ENCODE assay signal across 8 cellular contexts in the genomic region with DNA sequence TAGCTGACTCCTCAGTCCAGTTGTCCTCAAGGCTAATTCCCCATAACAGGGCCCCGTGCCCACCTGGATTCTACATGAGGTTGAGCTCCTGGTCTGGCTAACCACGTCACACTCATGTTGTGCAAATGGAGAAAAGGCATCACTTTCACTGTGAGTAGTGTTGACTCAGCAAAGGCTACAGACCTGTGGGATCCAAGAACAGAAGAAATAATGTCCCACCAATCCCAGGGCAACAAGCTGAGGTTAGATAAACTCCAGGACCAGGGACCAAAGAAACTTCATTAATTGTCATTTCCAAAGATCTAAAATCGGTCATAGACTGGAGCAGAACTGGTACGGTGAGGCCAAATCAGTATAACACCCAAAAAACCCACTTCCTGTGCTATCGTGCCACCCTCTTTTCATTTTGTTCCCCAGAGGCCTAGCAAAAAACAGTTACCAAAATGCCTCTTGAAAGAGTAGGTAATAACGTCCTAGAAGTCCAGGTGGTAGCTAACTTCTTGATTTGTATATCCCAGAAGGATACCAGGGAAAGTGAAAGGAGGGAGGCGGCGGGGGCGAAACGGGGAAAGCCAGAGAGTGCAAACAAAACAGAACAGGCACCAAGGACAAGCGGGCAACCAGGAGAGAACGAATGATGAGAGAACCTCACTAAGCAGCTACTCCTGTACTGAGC. TPM values are rescaled to one million over a fixed set of nuclear protein-coding genes. Genes with fewer than 3 reads are reported as not detected.
DNase-seq lines count a peak whose midpoint lies in the region; ATAC-seq and TF ChIP-seq lines count a peak whose summit lies in the region.

No MANE protein-coding gene starts in this region.

- H3K36me3 Mint-ChIP-seq in WTC11 = peaks cover 5% of the 10 kb centered on the region; the same call in 1 of the 2 replicates

- H3K4me1 Mint-ChIP-seq in WTC11 = peaks cover 25% of the 10 kb centered on the region

- no peak for TF ChIP-seq CTCF in WTC11 (IDR thresholded peaks at IDR 0.05)
- TF ChIP-seq CTCF in dorsolateral prefrontal cortex (IDR thresholded peaks at IDR 0.05 in 54 of 56, conservative IDR thresholded peaks at IDR 0.05 in 2 of 56; ENCODE audit: low read depth in 1 of 56, partially characterized antibody in 56 of 56) = no peak

- POLR2A ChIA-PET in WTC11 (lab: Charles Lee) = no interaction called here

- peak; percentile 38 for ATAC-seq in GM19452 (IDR thresholded peaks at IDR 0.05; ENCODE audit: unreplicated experiment)
- no peak for ATAC-seq in WTC11
- no peak for ATAC-seq in HG03520 (IDR thresholded peaks at IDR 0.05; ENCODE audit: unreplicated experiment)
- ATAC-seq in HG03135 (IDR thresholded peaks at IDR 0.05; ENCODE audit: unreplicated experiment) = no peak

- H3K4me3 ChIP-seq in dorsolateral prefrontal cortex = peak overlapping the region in 40 of 59 donors; percentile 68 to 99 (median 92)

- intact Hi-C loops in dorsolateral prefrontal cortex (cut with DNase I) = loop anchor here (2.0 to 10.0 kb wide), 5 partner anchors 52 to 584 kb away; a partner anchor contains a TSS

- peak overlapping the region; percentile 61 for H3K27ac Mint-ChIP-seq in WTC11

- peak overlapping the region in 5 of 59 donors; percentile 0 to 98 (median 97) for H3K27ac ChIP-seq in dorsolateral prefrontal cortex

- H3K9me3 Mint-ChIP-seq in WTC11 = no peaks in the 10 kb centered on the region

- no peak for DNase-seq in WTC11 (ENCODE audit: low spot score)
- DNase-seq in dorsolateral prefrontal cortex = no peak
- DNase-seq in stimulated activated CD4-positive, alpha-beta T cell treated with anti-CD3 and anti-CD28 coated beads, Interleukin-12 subunit alpha, Interleukin-12 subunit beta, amount 100 ng/mL, for 4 hours = peak; percentile 40
- no peak for DNase-seq in GM03348 (ENCODE audit: low spot score)
- no peak for DNase-seq in D341Med (ENCODE audit: low spot score)

- H3K4me3 Mint-ChIP-seq in WTC11 = peak overlapping the region; percentile 91

- no peaks in the 10 kb centered on the region for H3K27me3 Mint-ChIP-seq in WTC11 (ENCODE audit: low read depth)

- no peaks in the 10 kb centered on the region for H3K27me3 ChIP-seq in dorsolateral prefrontal cortex

- CTCF ChIA-PET in WTC11 (lab: Charles Lee) = interaction anchor here (0.6 to 2.9 kb wide), 5 partner anchors 8 to 439 kb away, joined by 3 to 36 read pairs (median 8); a partner anchor contains a TSS

TF ChIP-seq in WTC11, 78 proteins besides CTCF, POLR2A, EP300 and RAD21:
- TF ChIP-seq RORB (CRISPR knock-in tag; IDR thresholded peaks at IDR 0.05) = no peak
- TF ChIP-seq, protein P1, sequence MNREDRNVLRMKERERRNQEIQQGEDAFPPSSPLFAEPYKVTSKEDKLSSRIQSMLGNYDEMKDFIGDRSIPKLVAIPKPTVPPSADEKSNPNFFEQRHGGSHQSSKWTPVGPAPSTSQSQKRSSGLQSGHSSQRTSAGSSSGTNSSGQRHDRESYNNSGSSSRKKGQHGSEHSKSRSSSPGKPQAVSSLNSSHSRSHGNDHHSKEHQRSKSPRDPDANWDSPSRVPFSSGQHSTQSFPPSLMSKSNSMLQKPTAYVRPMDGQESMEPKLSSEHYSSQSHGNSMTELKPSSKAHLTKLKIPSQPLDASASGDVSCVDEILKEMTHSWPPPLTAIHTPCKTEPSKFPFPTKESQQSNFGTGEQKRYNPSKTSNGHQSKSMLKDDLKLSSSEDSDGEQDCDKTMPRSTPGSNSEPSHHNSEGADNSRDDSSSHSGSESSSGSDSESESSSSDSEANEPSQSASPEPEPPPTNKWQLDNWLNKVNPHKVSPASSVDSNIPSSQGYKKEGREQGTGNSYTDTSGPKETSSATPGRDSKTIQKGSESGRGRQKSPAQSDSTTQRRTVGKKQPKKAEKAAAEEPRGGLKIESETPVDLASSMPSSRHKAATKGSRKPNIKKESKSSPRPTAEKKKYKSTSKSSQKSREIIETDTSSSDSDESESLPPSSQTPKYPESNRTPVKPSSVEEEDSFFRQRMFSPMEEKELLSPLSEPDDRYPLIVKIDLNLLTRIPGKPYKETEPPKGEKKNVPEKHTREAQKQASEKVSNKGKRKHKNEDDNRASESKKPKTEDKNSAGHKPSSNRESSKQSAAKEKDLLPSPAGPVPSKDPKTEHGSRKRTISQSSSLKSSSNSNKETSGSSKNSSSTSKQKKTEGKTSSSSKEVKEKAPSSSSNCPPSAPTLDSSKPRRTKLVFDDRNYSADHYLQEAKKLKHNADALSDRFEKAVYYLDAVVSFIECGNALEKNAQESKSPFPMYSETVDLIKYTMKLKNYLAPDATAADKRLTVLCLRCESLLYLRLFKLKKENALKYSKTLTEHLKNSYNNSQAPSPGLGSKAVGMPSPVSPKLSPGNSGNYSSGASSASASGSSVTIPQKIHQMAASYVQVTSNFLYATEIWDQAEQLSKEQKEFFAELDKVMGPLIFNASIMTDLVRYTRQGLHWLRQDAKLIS (CRISPR knock-in tag; IDR thresholded peaks at IDR 0.05; ENCODE audit: borderline replicate concordance) = no peak
- TF ChIP-seq, protein P2, sequence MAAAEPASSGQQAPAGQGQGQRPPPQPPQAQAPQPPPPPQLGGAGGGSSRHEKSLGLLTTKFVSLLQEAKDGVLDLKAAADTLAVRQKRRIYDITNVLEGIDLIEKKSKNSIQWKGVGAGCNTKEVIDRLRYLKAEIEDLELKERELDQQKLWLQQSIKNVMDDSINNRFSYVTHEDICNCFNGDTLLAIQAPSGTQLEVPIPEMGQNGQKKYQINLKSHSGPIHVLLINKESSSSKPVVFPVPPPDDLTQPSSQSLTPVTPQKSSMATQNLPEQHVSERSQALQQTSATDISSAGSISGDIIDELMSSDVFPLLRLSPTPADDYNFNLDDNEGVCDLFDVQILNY (CRISPR knock-in tag; IDR thresholded peaks at IDR 0.05) = no peak
- no peak for TF ChIP-seq JUN (CRISPR knock-in tag; IDR thresholded peaks at IDR 0.05)
- TF ChIP-seq, protein P3, sequence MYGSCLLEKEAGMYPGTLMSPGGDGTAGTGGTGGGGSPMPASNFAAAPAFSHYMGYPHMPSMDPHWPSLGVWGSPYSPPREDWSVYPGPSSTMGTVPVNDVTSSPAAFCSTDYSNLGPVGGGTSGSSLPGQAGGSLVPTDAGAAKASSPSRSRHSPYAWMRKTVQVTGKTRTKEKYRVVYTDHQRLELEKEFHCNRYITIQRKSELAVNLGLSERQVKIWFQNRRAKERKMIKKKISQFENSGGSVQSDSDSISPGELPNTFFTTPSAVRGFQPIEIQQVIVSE (CRISPR knock-in tag; IDR thresholded peaks at IDR 0.05; ENCODE audit: borderline replicate concordance) = no peak
- TF ChIP-seq, protein P4, sequence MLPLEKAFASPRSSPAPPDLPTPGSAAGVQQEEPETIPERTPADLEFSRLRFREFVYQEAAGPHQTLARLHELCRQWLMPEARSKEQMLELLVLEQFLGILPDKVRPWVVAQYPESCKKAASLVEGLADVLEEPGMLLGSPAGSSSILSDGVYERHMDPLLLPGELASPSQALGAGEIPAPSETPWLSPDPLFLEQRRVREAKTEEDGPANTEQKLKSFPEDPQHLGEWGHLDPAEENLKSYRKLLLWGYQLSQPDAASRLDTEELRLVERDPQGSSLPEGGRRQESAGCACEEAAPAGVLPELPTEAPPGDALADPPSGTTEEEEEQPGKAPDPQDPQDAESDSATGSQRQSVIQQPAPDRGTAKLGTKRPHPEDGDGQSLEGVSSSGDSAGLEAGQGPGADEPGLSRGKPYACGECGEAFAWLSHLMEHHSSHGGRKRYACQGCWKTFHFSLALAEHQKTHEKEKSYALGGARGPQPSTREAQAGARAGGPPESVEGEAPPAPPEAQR (CRISPR knock-in tag; IDR thresholded peaks at IDR 0.05) = no peak
- TF ChIP-seq JAZF1 (CRISPR knock-in tag; IDR thresholded peaks at IDR 0.05) = no peak
- no peak for TF ChIP-seq CREM (CRISPR knock-in tag; IDR thresholded peaks at IDR 0.05)
- no peak for TF ChIP-seq SMAD3 (CRISPR knock-in tag; IDR thresholded peaks at IDR 0.05; ENCODE audit: borderline replicate concordance)
- TF ChIP-seq, protein P5, sequence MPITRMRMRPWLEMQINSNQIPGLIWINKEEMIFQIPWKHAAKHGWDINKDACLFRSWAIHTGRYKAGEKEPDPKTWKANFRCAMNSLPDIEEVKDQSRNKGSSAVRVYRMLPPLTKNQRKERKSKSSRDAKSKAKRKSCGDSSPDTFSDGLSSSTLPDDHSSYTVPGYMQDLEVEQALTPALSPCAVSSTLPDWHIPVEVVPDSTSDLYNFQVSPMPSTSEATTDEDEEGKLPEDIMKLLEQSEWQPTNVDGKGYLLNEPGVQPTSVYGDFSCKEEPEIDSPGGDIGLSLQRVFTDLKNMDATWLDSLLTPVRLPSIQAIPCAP (CRISPR knock-in tag; IDR thresholded peaks at IDR 0.05) = no peak

RNA-seq across cellular contexts. Expression of a gene that starts 1.4 kb away (rescaled TPM):
- total RNA-seq in WTC11 (2021) (39.4 to 48.9 TPM (median 41.9 TPM) in 3 replicates), dorsolateral prefrontal cortex (100 to 1,000 TPM in 1 of 120 experiments, 10 to 100 TPM in 119; 41.1 to 101 (median 67.5) TPM)

RNA-seq across cellular contexts. Expression of a gene that starts 2.0 kb away (rescaled TPM):
- total RNA-seq in WTC11 (2021) (35.4 to 45.0 TPM (median 37.8 TPM) in 3 replicates), dorsolateral prefrontal cortex (10 to 100 TPM; 29.4 to 57.9 (median 42.5) TPM)

RNA-seq across cellular contexts. Expression of a gene that starts 31.3 kb away (rescaled TPM):
- total RNA-seq in WTC11 (2021) (51.1 to 71.5 TPM (median 53.9 TPM) in 3 replicates), dorsolateral prefrontal cortex (1,000 to 10,000 TPM in 1 of 120 experiments, 100 to 1,000 TPM in 34, 10 to 100 TPM in 85; 19.4 to 1,046 (median 66.3) TPM)

RNA-seq across cellular contexts. Expression of a gene that starts 51.9 kb away (rescaled TPM):
- 20.7 to 27.6 TPM (median 20.9 TPM) in 3 replicates for total RNA-seq in WTC11 (2021)
- 100 to 1,000 TPM in 5 of 120 experiments, 10 to 100 TPM in 115; 44.3 to 113 (median 69.8) TPM for total RNA-seq in dorsolateral prefrontal cortex
